37 cellular contexts compared by ENCODE assay signal in the genomic region with DNA sequence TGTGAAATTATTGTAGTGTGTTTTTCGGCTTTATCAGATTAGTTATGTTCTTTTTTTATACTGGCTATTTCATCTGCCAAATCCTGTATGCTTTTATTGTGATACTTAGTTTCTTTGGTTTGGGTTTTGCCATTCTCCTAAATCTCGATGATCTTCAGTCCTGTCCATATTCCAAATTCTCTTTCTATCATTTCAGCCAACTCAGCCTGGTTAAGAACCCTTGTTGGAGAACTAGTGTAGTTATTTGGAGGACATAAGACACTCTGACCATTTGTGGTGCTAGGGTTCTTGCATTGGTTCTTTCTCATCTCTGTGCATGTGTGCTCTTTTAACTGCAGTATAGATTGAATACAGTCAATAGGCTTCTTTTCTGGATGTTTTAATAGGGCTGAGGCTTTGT.
"Had no signal": no experiment of that assay in that cellular context is flagged by ENCODE, and none has a peak within 500 bp of the region (broad histone marks: within the 10 kb centered on the region; RNA-seq: fewer than 3 reads in every experiment).

No MANE protein-coding gene starts in this region.

- DNase-seq: activated effector memory CD4-positive, alpha-beta T cell treated with anti-CD3 and anti-CD28 coated beads, Interleukin-2, amount 50 U/mL, for 16 hours; activated effector memory CD4-positive, alpha-beta T cell treated with Interleukin-2 at 50 U/mL for 16 hours; activated gamma-delta T cell; activated gamma-delta T cell treated with Interleukin-2 at 50 U/mL for 16 hours; activated naive CD4-positive, alpha-beta T cell; activated naive CD4-positive, alpha-beta T cell treated with anti-CD3 and anti-CD28 coated beads for 36 hours; activated naive CD4-positive, alpha-beta T cell treated with anti-CD3 and anti-CD28 coated beads, Interleukin-2, amount 10 ng/mL, durations not matched to agents 7 days and 5 days; activated naive CD4-positive, alpha-beta T cell treated with anti-CD3 and anti-CD28 coated beads, Interleukin-2, amount 50 U/mL, for 16 hours; activated naive CD4-positive, alpha-beta T cell treated with Interleukin-2 at 50 U/mL for 16 hours; activated naive CD8-positive, alpha-beta T cell treated with anti-CD3 and anti-CD28 coated beads for 36 hours; activated naive CD8-positive, alpha-beta T cell treated with anti-CD3 and anti-CD28 coated beads, Interleukin-2, amount 10 ng/mL, durations not matched to agents 7 days and 5 days; activated naive CD8-positive, alpha-beta T cell treated with anti-CD3 and anti-CD28 coated beads, Interleukin-2, amount 50 U/mL, for 24 hours; activated T-cell treated with anti-CD3 and anti-CD28 coated beads, Interleukin-2, amount 50 U/mL, for 24 hours; activated T-cell treated with anti-CD3 and anti-CD28 coated beads, Interleukin-2, amount 50 U/mL, for 4 hours; activated T-cell treated with anti-CD3 and anti-CD28 coated beads, Interleukin-2, amount 50 U/mL, for 48 hours; activated T-cell treated with anti-CD3 and anti-CD28 coated beads, Interleukin-2, amount 50 U/mL, for 72 hours; adrenal gland; amniotic stem cell; amygdala; anterior cingulate cortex; aorta; body of pancreas; brain microvascular endothelial cell; caudate nucleus; central memory CD4-positive, alpha-beta T cell; cerebellar nuclear complex had no signal

- H3K27ac Mint-ChIP-seq: activated naive CD4-positive, alpha-beta T cell treated with anti-CD3 and anti-CD28 coated beads for 36 hours; activated naive CD4-positive, alpha-beta T cell treated with anti-CD3 and anti-CD28 coated beads, Interleukin-2, amount 10 ng/mL, durations not matched to agents 7 days and 5 days; activated naive CD4-positive, alpha-beta T cell treated with anti-CD3 and anti-CD28 coated beads, Interleukin-2, amount 50 U/mL, for 24 hours; activated naive CD4-positive, alpha-beta T cell treated with anti-CD3 and anti-CD28 coated beads, Interleukin-2, amount 50 U/mL, for 72 hours; activated naive CD8-positive, alpha-beta T cell; activated naive CD8-positive, alpha-beta T cell treated with anti-CD3 and anti-CD28 coated beads for 36 hours; activated naive CD8-positive, alpha-beta T cell treated with anti-CD3 and anti-CD28 coated beads, Interleukin-2, amount 10 ng/mL, durations not matched to agents 7 days and 5 days; activated naive CD8-positive, alpha-beta T cell treated with anti-CD3 and anti-CD28 coated beads, Interleukin-2, amount 50 U/mL, for 24 hours; activated T-cell treated with anti-CD3 and anti-CD28 coated beads, Interleukin-2, amount 50 U/mL, for 24 hours; activated T-cell treated with anti-CD3 and anti-CD28 coated beads, Interleukin-2, amount 50 U/mL, for 72 hours; activated T-helper 1 cell treated with anti-CD3 and anti-CD28 coated beads, Interleukin-12 subunit alpha, Interleukin-12 subunit beta, Interleukin-2, Interleukin-4 antibody, amounts not matched to agents 30 ng/mL and 10 ng/mL and 1 ng/mL, durations not matched to agents 14 hours and 24 hours and 36 hours; activated T-helper 17 cell treated with anti-CD3 and anti-CD28 coated beads, Interleukin-2, amount 50 U/mL, for 72 hours; activated T-helper 2 cell treated with anti-CD3 and anti-CD28 coated beads, Interferon-gamma antibody, Interleukin-2, Interleukin-4, amounts not matched to agents 10 μg/mL and 5 μg/mL and 100 μg/mL, durations not matched to agents 14 hours and 24 hours and 36 hours; brain had no signal

- H3K4me1 Mint-ChIP-seq: activated naive CD4-positive, alpha-beta T cell treated with anti-CD3 and anti-CD28 coated beads, Interleukin-2, amount 10 ng/mL, durations not matched to agents 7 days and 5 days; activated naive CD4-positive, alpha-beta T cell treated with anti-CD3 and anti-CD28 coated beads, Interleukin-2, amount 50 U/mL, for 24 hours; activated naive CD8-positive, alpha-beta T cell treated with anti-CD3 and anti-CD28 coated beads for 36 hours; activated naive CD8-positive, alpha-beta T cell treated with anti-CD3 and anti-CD28 coated beads, Interleukin-2, amount 10 ng/mL, durations not matched to agents 7 days and 5 days; activated naive CD8-positive, alpha-beta T cell treated with anti-CD3 and anti-CD28 coated beads, Interleukin-2, amount 50 U/mL, for 24 hours; activated T-helper 17 cell treated with anti-CD3 and anti-CD28 coated beads, Interleukin-2, amount 50 U/mL, for 72 hours; brain; central memory CD8-positive, alpha-beta T cell had no signal

- H3K4me3 ChIP-seq: adrenal gland, ascending aorta, body of pancreas, breast epithelium, cardiac muscle cell had no signal

- H3K4me1 ChIP-seq: adrenal gland, ascending aorta, body of pancreas, breast epithelium had no signal

- H3K36me3 Mint-ChIP-seq: activated naive CD4-positive, alpha-beta T cell treated with anti-CD3 and anti-CD28 coated beads, Interleukin-2, amount 10 ng/mL, durations not matched to agents 7 days and 5 days; activated naive CD4-positive, alpha-beta T cell treated with anti-CD3 and anti-CD28 coated beads, Interleukin-2, amount 50 U/mL, for 24 hours; activated naive CD4-positive, alpha-beta T cell treated with anti-CD3 and anti-CD28 coated beads, Interleukin-2, amount 50 U/mL, for 72 hours; activated naive CD8-positive, alpha-beta T cell; activated naive CD8-positive, alpha-beta T cell treated with anti-CD3 and anti-CD28 coated beads for 36 hours; activated naive CD8-positive, alpha-beta T cell treated with anti-CD3 and anti-CD28 coated beads, Interleukin-2, amount 10 ng/mL, durations not matched to agents 7 days and 5 days had no signal

- H3K27me3 Mint-ChIP-seq: activated naive CD4-positive, alpha-beta T cell treated with anti-CD3 and anti-CD28 coated beads, Interleukin-2, amount 10 ng/mL, durations not matched to agents 7 days and 5 days; activated naive CD4-positive, alpha-beta T cell treated with anti-CD3 and anti-CD28 coated beads, Interleukin-2, amount 50 U/mL, for 24 hours; activated naive CD8-positive, alpha-beta T cell treated with anti-CD3 and anti-CD28 coated beads for 36 hours; activated naive CD8-positive, alpha-beta T cell treated with anti-CD3 and anti-CD28 coated beads, Interleukin-2, amount 10 ng/mL, durations not matched to agents 7 days and 5 days; activated naive CD8-positive, alpha-beta T cell treated with anti-CD3 and anti-CD28 coated beads, Interleukin-2, amount 50 U/mL, for 24 hours; activated T-cell treated with anti-CD3 and anti-CD28 coated beads, Interleukin-2, amount 50 U/mL, for 24 hours; activated T-helper 17 cell treated with anti-CD3 and anti-CD28 coated beads, Interleukin-2, amount 50 U/mL, for 72 hours; brain; central memory CD8-positive, alpha-beta T cell had no signal

- H3K9me3 ChIP-seq: ascending aorta, body of pancreas had no signal

- H3K9me3 Mint-ChIP-seq: activated naive CD4-positive, alpha-beta T cell treated with anti-CD3 and anti-CD28 coated beads for 36 hours; activated T-cell treated with anti-CD3 and anti-CD28 coated beads, Interleukin-2, amount 50 U/mL, for 24 hours; activated T-helper 1 cell treated with anti-CD3 and anti-CD28 coated beads, Interleukin-12 subunit alpha, Interleukin-12 subunit beta, Interleukin-2, Interleukin-4 antibody, amounts not matched to agents 30 ng/mL and 10 ng/mL and 1 ng/mL, durations not matched to agents 14 hours and 24 hours and 36 hours; activated T-helper 2 cell treated with anti-CD3 and anti-CD28 coated beads, Interferon-gamma antibody, Interleukin-2, Interleukin-4, amounts not matched to agents 10 μg/mL and 5 μg/mL and 100 μg/mL, durations not matched to agents 14 hours and 24 hours and 36 hours had no signal

- H3K4me3 Mint-ChIP-seq: activated naive CD4-positive, alpha-beta T cell treated with anti-CD3 and anti-CD28 coated beads for 36 hours; activated naive CD4-positive, alpha-beta T cell treated with anti-CD3 and anti-CD28 coated beads, Interleukin-2, amount 10 ng/mL, durations not matched to agents 7 days and 5 days; activated naive CD4-positive, alpha-beta T cell treated with anti-CD3 and anti-CD28 coated beads, Interleukin-2, amount 50 U/mL, for 24 hours; activated naive CD8-positive, alpha-beta T cell; activated naive CD8-positive, alpha-beta T cell treated with anti-CD3 and anti-CD28 coated beads for 36 hours; activated naive CD8-positive, alpha-beta T cell treated with anti-CD3 and anti-CD28 coated beads, Interleukin-2, amount 10 ng/mL, durations not matched to agents 7 days and 5 days; activated naive CD8-positive, alpha-beta T cell treated with anti-CD3 and anti-CD28 coated beads, Interleukin-2, amount 50 U/mL, for 24 hours; activated T-cell treated with anti-CD3 and anti-CD28 coated beads, Interleukin-2, amount 50 U/mL, for 24 hours; activated T-cell treated with anti-CD3 and anti-CD28 coated beads, Interleukin-2, amount 50 U/mL, for 4 hours; activated T-cell treated with anti-CD3 and anti-CD28 coated beads, Interleukin-2, amount 50 U/mL, for 72 hours; activated T-helper 1 cell treated with anti-CD3 and anti-CD28 coated beads, Interleukin-12 subunit alpha, Interleukin-12 subunit beta, Interleukin-2, Interleukin-4 antibody, amounts not matched to agents 30 ng/mL and 10 ng/mL and 1 ng/mL, durations not matched to agents 14 hours and 24 hours and 36 hours; activated T-helper 17 cell treated with anti-CD3 and anti-CD28 coated beads, Interleukin-2, amount 50 U/mL, for 72 hours; brain; central memory CD8-positive, alpha-beta T cell had no signal

- H3K36me3 ChIP-seq: adrenal gland, ascending aorta, brain microvascular endothelial cell, breast epithelium, cardiac muscle cell had no signal

- H3K27ac ChIP-seq: adrenal gland, ascending aorta, body of pancreas, brain microvascular endothelial cell, breast epithelium, cardiac muscle cell had no signal
